Comparison of ENCODE assay signal across 21 cellular contexts in the genomic region with DNA sequence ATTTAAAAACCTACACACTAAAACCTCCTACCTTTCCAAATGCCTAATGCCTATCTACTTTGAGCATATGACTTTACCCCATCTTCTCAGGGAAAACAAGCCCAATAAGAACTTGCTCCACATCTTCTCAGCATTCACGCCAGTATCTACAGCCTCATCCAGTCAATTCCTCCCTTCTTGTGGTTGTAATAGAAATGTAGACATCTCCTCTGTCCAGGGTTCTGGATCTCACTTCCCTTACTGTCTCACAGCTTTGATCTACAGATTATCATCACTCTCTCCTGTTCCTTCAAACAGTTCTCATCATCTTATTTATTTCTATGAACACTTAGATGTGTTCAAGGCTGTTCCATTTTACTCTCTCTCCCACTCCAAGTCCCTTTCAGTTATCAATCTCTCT.
"Had no signal": no experiment of that assay in that cellular context is flagged by ENCODE, and none has a peak within 500 bp of the region (broad histone marks: within the 10 kb centered on the region; RNA-seq: fewer than 3 reads in every experiment).

No MANE protein-coding gene starts in this region.

- H3K4me3 ChIP-seq: body of pancreas, cardiac muscle cell, thoracic aorta, upper lobe of left lung had no signal

- H3K27ac ChIP-seq: body of pancreas, cardiac muscle cell, foreskin keratinocyte, thoracic aorta, upper lobe of left lung had no signal

- H3K9me3 Mint-ChIP-seq: activated naive CD4-positive, alpha-beta T cell treated with anti-CD3 and anti-CD28 coated beads, Interleukin-2, amount 50 U/mL, for 24 hours; activated T-helper 1 cell treated with anti-CD3 and anti-CD28 coated beads, Interleukin-12 subunit alpha, Interleukin-12 subunit beta, Interleukin-2, Interleukin-4 antibody, amounts not matched to agents 30 ng/mL and 10 ng/mL and 1 ng/mL, durations not matched to agents 14 hours and 24 hours and 36 hours; natural killer cell treated with Interleukin-12 subunit alpha and Interleukin-12 subunit beta and Interleukin-15 and Interleukin-18, amount 100 ng/mL, for 72 hours had no signal

- DNase-seq: activated CD4-positive, alpha-beta T cell treated with anti-CD3 and anti-CD28 coated beads for 1 hour; activated CD4-positive, alpha-beta T cell treated with anti-CD3 and anti-CD28 coated beads, Interleukin-2, amount 50 U/mL, for 1 hour; activated CD8-positive, alpha-beta T cell treated with anti-CD3 and anti-CD28 coated beads, Interleukin-2, amount 10 ng/mL, durations not matched to agents 7 days and 5 days; activated gamma-delta T cell; anterior cingulate cortex; body of pancreas; effector CD4-positive, alpha-beta T cell; foreskin keratinocyte; kidney; left ventricle myocardium superior; midbrain; stimulated activated CD4-positive, alpha-beta T cell treated with anti-CD3 and anti-CD28 coated beads, Interleukin-4, amount 100 ng/mL, for 1 hour; stimulated activated naive CD4-positive, alpha-beta T cell treated with Interleukin-2 at 50 U/mL for 16 hours; T-helper 9 cell; upper lobe of left lung had no signal

- H3K27me3 Mint-ChIP-seq: activated naive CD4-positive, alpha-beta T cell treated with anti-CD3 and anti-CD28 coated beads, Interleukin-2, amount 50 U/mL, for 24 hours; natural killer cell treated with Interleukin-12 subunit alpha and Interleukin-12 subunit beta and Interleukin-15 and Interleukin-18, amount 100 ng/mL, for 72 hours; progenitor cell of endocrine pancreas had no signal

- H3K4me1 ChIP-seq: body of pancreas, foreskin keratinocyte, upper lobe of left lung had no signal

- H3K4me3 Mint-ChIP-seq: activated CD8-positive, alpha-beta T cell treated with anti-CD3 and anti-CD28 coated beads, Interleukin-2, amount 10 ng/mL, durations not matched to agents 7 days and 5 days; activated naive CD4-positive, alpha-beta T cell treated with anti-CD3 and anti-CD28 coated beads, Interleukin-2, amount 50 U/mL, for 24 hours; activated T-helper 1 cell treated with anti-CD3 and anti-CD28 coated beads, Interleukin-12 subunit alpha, Interleukin-12 subunit beta, Interleukin-2, Interleukin-4 antibody, amounts not matched to agents 30 ng/mL and 10 ng/mL and 1 ng/mL, durations not matched to agents 14 hours and 24 hours and 36 hours; natural killer cell treated with Interleukin-12 subunit alpha and Interleukin-12 subunit beta and Interleukin-15 and Interleukin-18, amount 100 ng/mL, for 72 hours had no signal

- H3K4me1 Mint-ChIP-seq: activated naive CD4-positive, alpha-beta T cell treated with anti-CD3 and anti-CD28 coated beads, Interleukin-2, amount 50 U/mL, for 24 hours had no signal

- H3K27ac Mint-ChIP-seq: activated CD8-positive, alpha-beta T cell treated with anti-CD3 and anti-CD28 coated beads, Interleukin-2, amount 10 ng/mL, durations not matched to agents 7 days and 5 days; activated naive CD4-positive, alpha-beta T cell treated with anti-CD3 and anti-CD28 coated beads, Interleukin-2, amount 50 U/mL, for 24 hours; activated T-helper 1 cell treated with anti-CD3 and anti-CD28 coated beads, Interleukin-12 subunit alpha, Interleukin-12 subunit beta, Interleukin-2, Interleukin-4 antibody, amounts not matched to agents 30 ng/mL and 10 ng/mL and 1 ng/mL, durations not matched to agents 14 hours and 24 hours and 36 hours; natural killer cell treated with Interleukin-12 subunit alpha and Interleukin-12 subunit beta and Interleukin-15 and Interleukin-18, amount 100 ng/mL, for 72 hours; progenitor cell of endocrine pancreas had no signal

- ATAC-seq: activated CD8-positive, alpha-beta T cell treated with anti-CD3 and anti-CD28 coated beads, Interleukin-2, amount 10 ng/mL, durations not matched to agents 7 days and 5 days; body of pancreas; foreskin keratinocyte; left ventricle myocardium superior; natural killer cell treated with Interleukin-12 subunit alpha and Interleukin-12 subunit beta and Interleukin-15 and Interleukin-18, amount 100 ng/mL, for 72 hours had no signal

- H3K36me3 Mint-ChIP-seq: natural killer cell treated with Interleukin-12 subunit alpha and Interleukin-12 subunit beta and Interleukin-15 and Interleukin-18, amount 100 ng/mL, for 72 hours had no signal

- H3K9me3 ChIP-seq: body of pancreas, thoracic aorta, upper lobe of left lung had no signal

- H3K36me3 ChIP-seq: cardiac muscle cell, thoracic aorta, upper lobe of left lung had no signal

- H3K27me3 ChIP-seq: body of pancreas, cardiac muscle cell, foreskin keratinocyte, upper lobe of left lung had no signal
